ENCODE assay signal across 2 cellular contexts in the genomic region with DNA sequence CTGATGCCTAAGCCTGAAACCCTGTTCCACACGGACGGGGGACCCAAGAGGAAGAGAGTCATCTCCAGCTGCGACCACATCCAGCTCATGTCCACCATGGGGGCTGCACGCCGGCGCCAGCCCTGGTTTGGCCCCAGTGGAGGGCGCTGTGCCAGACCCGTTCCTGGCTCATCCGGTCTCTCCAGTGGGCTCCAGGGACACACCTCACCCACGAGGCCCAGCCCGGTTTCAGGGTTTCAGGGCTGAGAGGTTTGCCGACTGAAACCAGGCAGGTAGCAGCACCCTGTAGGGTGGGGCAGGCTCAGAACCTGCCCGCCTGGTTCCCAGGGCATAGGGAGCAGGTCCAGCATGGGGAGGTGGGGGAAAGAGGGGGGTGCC.
A peak's percentile ranks its signal among the peaks of the same experiment; 100 is the strongest.
TF ChIP-seq lines count a peak whose summit lies in the region.

No MANE protein-coding gene starts in this region.

TF ChIP-seq in HepG2, 621 proteins besides CTCF, POLR2A, EP300 and RAD21:
- TF ChIP-seq SRY (CRISPR knock-in tag; IDR thresholded peaks at IDR 0.05) (no peak), TOE1 (CRISPR knock-in tag; IDR thresholded peaks at IDR 0.05) (no peak), KAT8 (CRISPR knock-in tag; IDR thresholded peaks at IDR 0.05) (no peak)
- TF ChIP-seq, protein P1, sequence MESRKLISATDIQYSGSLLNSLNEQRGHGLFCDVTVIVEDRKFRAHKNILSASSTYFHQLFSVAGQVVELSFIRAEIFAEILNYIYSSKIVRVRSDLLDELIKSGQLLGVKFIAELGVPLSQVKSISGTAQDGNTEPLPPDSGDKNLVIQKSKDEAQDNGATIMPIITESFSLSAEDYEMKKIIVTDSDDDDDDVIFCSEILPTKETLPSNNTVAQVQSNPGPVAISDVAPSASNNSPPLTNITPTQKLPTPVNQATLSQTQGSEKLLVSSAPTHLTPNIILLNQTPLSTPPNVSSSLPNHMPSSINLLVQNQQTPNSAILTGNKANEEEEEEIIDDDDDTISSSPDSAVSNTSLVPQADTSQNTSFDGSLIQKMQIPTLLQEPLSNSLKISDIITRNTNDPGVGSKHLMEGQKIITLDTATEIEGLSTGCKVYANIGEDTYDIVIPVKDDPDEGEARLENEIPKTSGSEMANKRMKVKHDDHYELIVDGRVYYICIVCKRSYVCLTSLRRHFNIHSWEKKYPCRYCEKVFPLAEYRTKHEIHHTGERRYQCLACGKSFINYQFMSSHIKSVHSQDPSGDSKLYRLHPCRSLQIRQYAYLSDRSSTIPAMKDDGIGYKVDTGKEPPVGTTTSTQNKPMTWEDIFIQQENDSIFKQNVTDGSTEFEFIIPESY (CRISPR knock-in tag; IDR thresholded peaks at IDR 0.05) = peak; percentile 15; the same call in 1 of the 2 replicates
- TF ChIP-seq, protein P2, sequence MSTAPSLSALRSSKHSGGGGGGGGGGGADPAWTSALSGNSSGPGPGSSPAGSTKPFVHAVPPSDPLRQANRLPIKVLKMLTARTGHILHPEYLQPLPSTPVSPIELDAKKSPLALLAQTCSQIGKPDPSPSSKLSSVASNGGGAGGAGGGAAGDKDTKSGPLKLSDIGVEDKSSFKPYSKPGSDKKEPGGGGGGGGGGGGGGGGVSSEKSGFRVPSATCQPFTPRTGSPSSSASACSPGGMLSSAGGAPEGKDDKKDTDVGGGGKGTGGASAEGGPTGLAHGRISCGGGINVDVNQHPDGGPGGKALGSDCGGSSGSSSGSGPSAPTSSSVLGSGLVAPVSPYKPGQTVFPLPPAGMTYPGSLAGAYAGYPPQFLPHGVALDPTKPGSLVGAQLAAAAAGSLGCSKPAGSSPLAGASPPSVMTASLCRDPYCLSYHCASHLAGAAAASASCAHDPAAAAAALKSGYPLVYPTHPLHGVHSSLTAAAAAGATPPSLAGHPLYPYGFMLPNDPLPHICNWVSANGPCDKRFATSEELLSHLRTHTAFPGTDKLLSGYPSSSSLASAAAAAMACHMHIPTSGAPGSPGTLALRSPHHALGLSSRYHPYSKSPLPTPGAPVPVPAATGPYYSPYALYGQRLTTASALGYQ (CRISPR knock-in tag; IDR thresholded peaks at IDR 0.05) = no peak

TF ChIP-seq in H1, 55 proteins besides CTCF, POLR2A, EP300 and RAD21:
- TF ChIP-seq BACH1 (IDR thresholded peaks at IDR 0.05; ENCODE audit: low read length) (no peak), CEBPB (IDR thresholded peaks at IDR 0.05; ENCODE audit: low read depth, low read length) (no peak), EZH2 (IDR thresholded peaks at IDR 0.05; ENCODE audit: low read depth, low read length, severe bottlenecking) (no peak), TEAD4 (IDR thresholded peaks at IDR 0.05; ENCODE audit: low read depth, low read length) (no peak), RBBP5 (IDR thresholded peaks at IDR 0.05; ENCODE audit: borderline replicate concordance, low read depth, low read length) (no peak), CREB1 (IDR thresholded peaks at IDR 0.05) (no peak), SIRT6 (IDR thresholded peaks at IDR 0.05; ENCODE audit: low read length) (no peak), KDM5A (IDR thresholded peaks at IDR 0.05; ENCODE audit: low read length) (no peak)
TF ChIP-seq in H1: peak in this region for 0.
